Comparison of ENCODE assay signal across 2 cellular contexts in genomic region chr5:43045236-43045635, GRCh38.
A peak's percentile ranks its signal among the peaks of the same experiment; 100 is the strongest.
TF ChIP-seq lines count a peak whose summit lies in the region.

No MANE protein-coding gene starts in this region.

TF ChIP-seq in HEK293, 187 proteins besides CTCF, POLR2A, EP300 and RAD21:
- TF ChIP-seq EGR2 (tag by site-specific recombination; IDR thresholded peaks at IDR 0.05; ENCODE audit: low read depth), result 0 out of 2 replicates have a peak, but pooled peaks have one; percentile 7
- no peak for TF ChIP-seq ZNF280C (tag by site-specific recombination; IDR thresholded peaks at IDR 0.05)
- peak; percentile 57 for TF ChIP-seq PRDM10 (tag by site-specific recombination; IDR thresholded peaks at IDR 0.05)

TF ChIP-seq in H1, 55 proteins besides CTCF, POLR2A, EP300 and RAD21:
- no peak for TF ChIP-seq KDM1A (IDR thresholded peaks at IDR 0.05; ENCODE audit: borderline replicate concordance, low read length)
- peak; percentile 5 for TF ChIP-seq RNF2 (IDR thresholded peaks at IDR 0.05; ENCODE audit: borderline replicate concordance, low read depth, low read length, missing control alignments, poor library complexity, severe bottlenecking)
- no peak for TF ChIP-seq CHD7 (IDR thresholded peaks at IDR 0.05; ENCODE audit: insufficient replicate concordance, low read length)
- TF ChIP-seq KDM5A (IDR thresholded peaks at IDR 0.05; ENCODE audit: low read length), result no peak
- no peak for TF ChIP-seq SAP30 (IDR thresholded peaks at IDR 0.05; ENCODE audit: insufficient read depth, insufficient replicate concordance, low read length)
- no peak for TF ChIP-seq ATF3 (IDR thresholded peaks at IDR 0.05; ENCODE audit: insufficient read depth, low read depth, low read length)
- TF ChIP-seq MAFK (IDR thresholded peaks at IDR 0.05; ENCODE audit: low read depth, low read length), result no peak
